In the genomic region with DNA sequence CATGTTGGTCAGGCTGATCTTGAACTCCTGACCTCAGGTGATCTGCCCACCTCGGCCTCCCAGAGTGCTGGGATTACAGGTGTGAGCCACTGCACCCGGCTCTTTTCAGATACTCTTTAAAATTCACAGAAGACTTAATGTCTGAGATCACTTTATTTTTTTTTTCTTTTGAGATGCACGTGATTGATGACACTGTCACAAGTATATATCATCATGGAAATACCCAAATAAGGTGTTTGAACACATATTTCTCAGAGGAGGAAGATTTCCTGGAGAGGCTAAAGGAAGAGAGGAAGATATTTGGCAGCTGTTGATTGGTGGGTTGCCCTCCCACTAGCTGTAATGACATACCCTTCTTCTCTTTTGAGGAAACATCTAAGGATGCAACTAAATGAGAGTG, we compare ENCODE assay signal across 16 cellular contexts.
DNase-seq lines count a peak whose midpoint lies in the region; ATAC-seq, FAIRE-seq and TF ChIP-seq lines count a peak whose summit lies in the region.
"Had no signal": no experiment of that assay in that cellular context is flagged by ENCODE, and none has a peak within 500 bp of the region (broad histone marks: within the 10 kb centered on the region; RNA-seq: fewer than 3 reads in every experiment).

No MANE protein-coding gene starts in this region.

- WGBS in lower leg skin, 2 donors, result 86 to 90% methylated on average over 3 of the region's 3 CpGs
- WGBS in SK-N-SH (ENCODE audit: low lambda C conversion rate), result 51% methylated on average over 3 of the region's 3 CpGs

- H3K27me3 Mint-ChIP-seq in CD14-positive monocyte (ENCODE audit: low read depth in 3 of 3), result peaks cover 0 to 2% (median 0%) of the 10 kb centered on the region in 3 donors

- no peaks in the 10 kb centered on the region for H3K27me3 ChIP-seq in SK-N-SH (ENCODE audit: insufficient read depth)

- TF ChIP-seq POLR2A in GM18505 (IDR thresholded peaks at IDR 0.05; ENCODE audit: borderline replicate concordance, extremely low read depth, insufficient read depth, insufficient read length) (no peak), lower leg skin (IDR thresholded peaks at IDR 0.05) (no peak)

- no peaks in the 10 kb centered on the region for H3K79me2 ChIP-seq in SK-N-SH (ENCODE audit: insufficient read depth)

- DNase-seq in urothelium cell line (ENCODE audit: low spot score), result no peak
- no peak for DNase-seq in lower leg skin (ENCODE audit: low spot score in 2 of 2)
- no peak for DNase-seq in CD14-positive monocyte (ENCODE audit: low spot score)
- no peak for DNase-seq in SK-N-SH
- DNase-seq: activated naive CD4-positive, alpha-beta T cell treated with Interleukin-2 at 50 U/mL for 16 hours; foreskin fibroblast; GOT3; left cardiac atrium; NCI-H1694; SIG-M5 had no signal

- POLR2A ChIA-PET in SK-N-SH (lab: Yijun Ruan, JAX), result no interaction called here

- H3K4me3 ChIP-seq in lower leg skin (ENCODE audit: low read depth, poor library complexity, severe bottlenecking), result no peak overlapping the region
- H3K4me3 ChIP-seq in SK-N-SH (ENCODE audit: low read depth in 2 of 2, low read length in 1 of 2), result no peak overlapping the region
- H3K4me3 ChIP-seq: coronary artery had no signal

- H3K4me1 ChIP-seq in SK-N-SH (ENCODE audit: control insufficient read depth in 1 of 2, insufficient read depth in 2 of 2, low read depth in 1 of 2, low read length in 1 of 2), result peaks cover 0 to 6% of the 10 kb centered on the region in 2 experiments; a peak in 2 of 4 replicates

- CTCF ChIA-PET in SK-N-SH (lab: Yijun Ruan, JAX), result no interaction called here

- no peak overlapping the region for H3K4me2 ChIP-seq in SK-N-SH

- no peak overlapping the region for H2AFZ ChIP-seq in SK-N-SH (ENCODE audit: low read depth)

- peaks cover 26% of the 10 kb centered on the region for H3K4me1 Mint-ChIP-seq in CD14-positive monocyte

- H4K20me1 ChIP-seq in SK-N-SH (ENCODE audit: insufficient read depth), result no peaks in the 10 kb centered on the region

- no peak overlapping the region for H3K9ac ChIP-seq in SK-N-SH

- no peak overlapping the region for H3K27ac Mint-ChIP-seq in CD14-positive monocyte

- no peak for TF ChIP-seq RAD21 in SK-N-SH (IDR thresholded peaks at IDR 0.05; ENCODE audit: low read length)

- TF ChIP-seq EP300 in SK-N-SH (IDR thresholded peaks at IDR 0.05; ENCODE audit: borderline replicate concordance in 1 of 2, low read depth in 1 of 2, low read length in 1 of 2), result no peak

- ATAC-seq in GM18505 (IDR thresholded peaks at IDR 0.05; ENCODE audit: unreplicated experiment), result peak; percentile 15
- ATAC-seq in GM19452 (IDR thresholded peaks at IDR 0.05; ENCODE audit: unreplicated experiment), result peak; percentile 4
- ATAC-seq in HG02852 (IDR thresholded peaks at IDR 0.05; ENCODE audit: unreplicated experiment), result peak; percentile 7
- ATAC-seq in HG03439 (IDR thresholded peaks at IDR 0.05; ENCODE audit: unreplicated experiment), result peak; percentile 22
- ATAC-seq: left cardiac atrium had no signal

- H3K36me3 Mint-ChIP-seq in CD14-positive monocyte, result peaks cover 0 to 3% of the 10 kb centered on the region in 2 donors

- intact Hi-C loops in lower leg skin (cut with DNase I; ENCODE audit: low total_unique reads), result no loop called here
- intact Hi-C loops in CD14-positive monocyte (cut with micrococcal nuclease), result no loop called here

- H3K36me3 ChIP-seq in SK-N-SH (replicated peaks in 1 of 2; ENCODE audit: control insufficient read depth in 1 of 2, insufficient read depth in 2 of 2, low read length in 1 of 2), result no peaks in the 10 kb centered on the region

- no peak for FAIRE-seq in urothelium cell line (lab: Jason Lieb, UNC)
- FAIRE-seq: endothelial cell of umbilical vein had no signal

- H3K9me3 Mint-ChIP-seq in CD14-positive monocyte, result peaks cover 0 to 5% (median 5%) of the 10 kb centered on the region in 7 donors

- H3K9me2 ChIP-seq in SK-N-SH, result no peaks in the 10 kb centered on the region

- TF ChIP-seq CTCF in lower leg skin (IDR thresholded peaks at IDR 0.05) (no peak), CD14-positive monocyte (IDR thresholded peaks at IDR 0.05) (no peak), SK-N-SH (IDR thresholded peaks at IDR 0.05) (no peak)

- no peak overlapping the region for H3K4me3 Mint-ChIP-seq in CD14-positive monocyte

- no peak overlapping the region for H3K27ac ChIP-seq in SK-N-SH (ENCODE audit: low read depth in 2 of 2, low read length in 1 of 2)
- H3K27ac ChIP-seq: coronary artery had no signal

- H3K9me3 ChIP-seq in SK-N-SH, result no peaks in the 10 kb centered on the region

- peaks cover 23% of the 10 kb centered on the region for H3F3A ChIP-seq in SK-N-SH (replicated peaks; ENCODE audit: insufficient read depth)

TF ChIP-seq in SK-N-SH, 30 proteins besides CTCF, POLR2A, EP300 and RAD21 (continues in another document):
- TF ChIP-seq GABPA (IDR thresholded peaks at IDR 0.05; ENCODE audit: low read depth), result no peak
- TF ChIP-seq FOXJ3 (CRISPR knock-in tag; IDR thresholded peaks at IDR 0.05), result no peak
- TF ChIP-seq POLR2AphosphoS5 (IDR thresholded peaks at IDR 0.05; ENCODE audit: low read depth, low read length), result no peak
- TF ChIP-seq, protein P1, sequence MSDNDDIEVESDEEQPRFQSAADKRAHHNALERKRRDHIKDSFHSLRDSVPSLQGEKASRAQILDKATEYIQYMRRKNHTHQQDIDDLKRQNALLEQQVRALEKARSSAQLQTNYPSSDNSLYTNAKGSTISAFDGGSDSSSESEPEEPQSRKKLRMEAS (IDR thresholded peaks at IDR 0.05; ENCODE audit: low read depth), result no peak
- TF ChIP-seq CHD2 (IDR thresholded peaks at IDR 0.05; ENCODE audit: low read length, partially characterized antibody), result no peak
- TF ChIP-seq JUND (IDR thresholded peaks at IDR 0.05), result no peak
- TF ChIP-seq, protein P2, sequence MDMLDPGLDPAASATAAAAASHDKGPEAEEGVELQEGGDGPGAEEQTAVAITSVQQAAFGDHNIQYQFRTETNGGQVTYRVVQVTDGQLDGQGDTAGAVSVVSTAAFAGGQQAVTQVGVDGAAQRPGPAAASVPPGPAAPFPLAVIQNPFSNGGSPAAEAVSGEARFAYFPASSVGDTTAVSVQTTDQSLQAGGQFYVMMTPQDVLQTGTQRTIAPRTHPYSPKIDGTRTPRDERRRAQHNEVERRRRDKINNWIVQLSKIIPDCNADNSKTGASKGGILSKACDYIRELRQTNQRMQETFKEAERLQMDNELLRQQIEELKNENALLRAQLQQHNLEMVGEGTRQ (IDR thresholded peaks at IDR 0.05; ENCODE audit: borderline replicate concordance, low read depth, low read length), result no peak
- no peak for TF ChIP-seq RXRA (IDR thresholded peaks at IDR 0.05; ENCODE audit: borderline replicate concordance, low read depth)
- TF ChIP-seq, protein P3, sequence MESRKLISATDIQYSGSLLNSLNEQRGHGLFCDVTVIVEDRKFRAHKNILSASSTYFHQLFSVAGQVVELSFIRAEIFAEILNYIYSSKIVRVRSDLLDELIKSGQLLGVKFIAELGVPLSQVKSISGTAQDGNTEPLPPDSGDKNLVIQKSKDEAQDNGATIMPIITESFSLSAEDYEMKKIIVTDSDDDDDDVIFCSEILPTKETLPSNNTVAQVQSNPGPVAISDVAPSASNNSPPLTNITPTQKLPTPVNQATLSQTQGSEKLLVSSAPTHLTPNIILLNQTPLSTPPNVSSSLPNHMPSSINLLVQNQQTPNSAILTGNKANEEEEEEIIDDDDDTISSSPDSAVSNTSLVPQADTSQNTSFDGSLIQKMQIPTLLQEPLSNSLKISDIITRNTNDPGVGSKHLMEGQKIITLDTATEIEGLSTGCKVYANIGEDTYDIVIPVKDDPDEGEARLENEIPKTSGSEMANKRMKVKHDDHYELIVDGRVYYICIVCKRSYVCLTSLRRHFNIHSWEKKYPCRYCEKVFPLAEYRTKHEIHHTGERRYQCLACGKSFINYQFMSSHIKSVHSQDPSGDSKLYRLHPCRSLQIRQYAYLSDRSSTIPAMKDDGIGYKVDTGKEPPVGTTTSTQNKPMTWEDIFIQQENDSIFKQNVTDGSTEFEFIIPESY (IDR thresholded peaks at IDR 0.05; ENCODE audit: borderline replicate concordance, low read depth), result no peak
- TF ChIP-seq, protein P4, sequence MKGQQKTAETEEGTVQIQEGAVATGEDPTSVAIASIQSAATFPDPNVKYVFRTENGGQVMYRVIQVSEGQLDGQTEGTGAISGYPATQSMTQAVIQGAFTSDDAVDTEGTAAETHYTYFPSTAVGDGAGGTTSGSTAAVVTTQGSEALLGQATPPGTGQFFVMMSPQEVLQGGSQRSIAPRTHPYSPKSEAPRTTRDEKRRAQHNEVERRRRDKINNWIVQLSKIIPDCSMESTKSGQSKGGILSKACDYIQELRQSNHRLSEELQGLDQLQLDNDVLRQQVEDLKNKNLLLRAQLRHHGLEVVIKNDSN (IDR thresholded peaks at IDR 0.05; ENCODE audit: borderline replicate concordance, low read depth), result no peak
- TF ChIP-seq, protein P5, sequence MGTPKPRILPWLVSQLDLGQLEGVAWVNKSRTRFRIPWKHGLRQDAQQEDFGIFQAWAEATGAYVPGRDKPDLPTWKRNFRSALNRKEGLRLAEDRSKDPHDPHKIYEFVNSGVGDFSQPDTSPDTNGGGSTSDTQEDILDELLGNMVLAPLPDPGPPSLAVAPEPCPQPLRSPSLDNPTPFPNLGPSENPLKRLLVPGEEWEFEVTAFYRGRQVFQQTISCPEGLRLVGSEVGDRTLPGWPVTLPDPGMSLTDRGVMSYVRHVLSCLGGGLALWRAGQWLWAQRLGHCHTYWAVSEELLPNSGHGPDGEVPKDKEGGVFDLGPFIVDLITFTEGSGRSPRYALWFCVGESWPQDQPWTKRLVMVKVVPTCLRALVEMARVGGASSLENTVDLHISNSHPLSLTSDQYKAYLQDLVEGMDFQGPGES (IDR thresholded peaks at IDR 0.05; ENCODE audit: low read depth, low read length), result no peak
- TF ChIP-seq, protein P6, sequence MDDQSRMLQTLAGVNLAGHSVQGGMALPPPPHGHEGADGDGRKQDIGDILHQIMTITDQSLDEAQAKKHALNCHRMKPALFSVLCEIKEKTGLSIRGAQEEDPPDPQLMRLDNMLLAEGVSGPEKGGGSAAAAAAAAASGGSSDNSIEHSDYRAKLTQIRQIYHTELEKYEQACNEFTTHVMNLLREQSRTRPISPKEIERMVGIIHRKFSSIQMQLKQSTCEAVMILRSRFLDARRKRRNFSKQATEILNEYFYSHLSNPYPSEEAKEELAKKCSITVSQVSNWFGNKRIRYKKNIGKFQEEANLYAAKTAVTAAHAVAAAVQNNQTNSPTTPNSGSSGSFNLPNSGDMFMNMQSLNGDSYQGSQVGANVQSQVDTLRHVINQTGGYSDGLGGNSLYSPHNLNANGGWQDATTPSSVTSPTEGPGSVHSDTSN (IDR thresholded peaks at IDR 0.05), result no peak
